In genomic region chr5:154191467-154192261, GRCh38 we compare ENCODE assay signal across 8 cellular contexts. TPM values are rescaled to one million over a fixed set of nuclear protein-coding genes. Genes with fewer than 3 reads are reported as not detected.
DNase-seq lines count a peak whose midpoint lies in the region; ATAC-seq and TF ChIP-seq lines count a peak whose summit lies in the region.

No MANE protein-coding gene starts in this region.

- no peak for DNase-seq in AG04449 (ENCODE audit: low read depth, low spot score)
- no peak for DNase-seq in astrocyte of the cerebellum (ENCODE audit: low read depth)
- no peak for DNase-seq in left lung
- no peak for DNase-seq in upper lobe of left lung
- DNase-seq in CD1c-positive myeloid dendritic cell (ENCODE audit: extremely low spot score), result no peak
- no peak for DNase-seq in HEK293T (ENCODE audit: extremely low spot score)

- CTCF ChIA-PET in AG04449 (lab: Yijun Ruan, JAX) (interaction anchor here (0.7 to 10.0 kb wide), 12 partner anchors 11 to 219 kb away, joined by 3 to 114 read pairs (median 3); no protein-coding TSS in a partner anchor), HEK293T (lab: Yijun Ruan, JAX) (interaction anchor here (1.4 to 2.8 kb wide), 2 partner anchors 19 to 213 kb away, joined by 3 to 14 read pairs; no protein-coding TSS in a partner anchor)

- TF ChIP-seq CTCF in AG04449 (IDR thresholded peaks at IDR 0.05; ENCODE audit: insufficient read depth, low read length, missing control alignments) (peak; percentile 25), astrocyte of the cerebellum (IDR thresholded peaks at IDR 0.05; ENCODE audit: low read depth, low read length, missing control alignments) (no peak), left lung (IDR thresholded peaks at IDR 0.05) (no peak), upper lobe of left lung (IDR thresholded peaks at IDR 0.05) (no peak)

- H3K27ac ChIP-seq in HUES6 (ENCODE audit: low read depth, low read length) (no peak overlapping the region), left lung (no peak overlapping the region), upper lobe of left lung (peak overlapping the region in 1 of 4 donors; percentile 88)

- H3K27me3 ChIP-seq in HUES6 (ENCODE audit: control insufficient read depth, insufficient read depth, low read length) (peaks cover 47% of the 10 kb centered on the region), left lung (peaks cover 0 to 11% of the 10 kb centered on the region in 2 donors), upper lobe of left lung (no peaks in the 10 kb centered on the region)

- H3K9me3 ChIP-seq in HUES6 (ENCODE audit: control insufficient read depth, insufficient read depth, low read depth, low read length) (no peaks in the 10 kb centered on the region), left lung (no peaks in the 10 kb centered on the region), upper lobe of left lung (no peaks in the 10 kb centered on the region)

- H3K36me3 ChIP-seq in HUES6 (ENCODE audit: control insufficient read depth, insufficient read depth, low read length), result no peaks in the 10 kb centered on the region
- H3K36me3 ChIP-seq in left lung, result no peaks in the 10 kb centered on the region
- peaks cover 0 to 7% (median 0%) of the 10 kb centered on the region in 4 donors for H3K36me3 ChIP-seq in upper lobe of left lung

- in situ Hi-C loops in astrocyte of the cerebellum (cut with HindIII; ENCODE audit: low sequenced_read_pairs), result no loop called here

- TF ChIP-seq POLR2A in upper lobe of left lung (IDR thresholded peaks at IDR 0.05), result no peak

- POLR2A ChIA-PET in AG04449 (lab: Yijun Ruan, JAX), result interaction anchor here (0.8 to 3.7 kb wide), 10 partner anchors 8 to 214 kb away, joined by 3 to 20 read pairs (median 6); no protein-coding TSS in a partner anchor
- POLR2A ChIA-PET in HEK293T (lab: Yijun Ruan, JAX), result interaction anchor here (1.6 to 2.3 kb wide), 2 partner anchors 102 to 153 kb away, joined by 4 to 8 read pairs; partner anchors contain the start of genes FAM114A2 and MFAP3

- intact Hi-C loops in left lung (cut with DNase I), result loop anchor here in 1 of 2 donors (10.0 kb wide), 1 partner anchor 217 kb away; no protein-coding TSS in a partner anchor

- TF ChIP-seq EP300 in upper lobe of left lung (IDR thresholded peaks at IDR 0.05), result no peak

- ATAC-seq in left lung (no peak), upper lobe of left lung (ENCODE audit: low FRiP score in 2 of 2) (no peak), HG03159 (IDR thresholded peaks at IDR 0.05; ENCODE audit: unreplicated experiment) (no peak)

- H3K9ac ChIP-seq in HUES6 (ENCODE audit: low read length), result no peak overlapping the region

- peak overlapping the region; percentile 84 for H3K4me3 ChIP-seq in AG04449 (ENCODE audit: low read depth, low read length)
- H3K4me3 ChIP-seq in HUES6 (ENCODE audit: low read depth, low read length), result peak overlapping the region; percentile 31; the same call in 1 of the 2 replicates
- H3K4me3 ChIP-seq in astrocyte of the cerebellum (ENCODE audit: low read depth, low read length), result peak overlapping the region; percentile 77
- peak overlapping the region; percentile 52 to 73 for H3K4me3 ChIP-seq in left lung
- H3K4me3 ChIP-seq in upper lobe of left lung, result peak overlapping the region in 3 of 4 donors; percentile 64 to 93 (median 76)

- H3K4me1 ChIP-seq in HUES6 (ENCODE audit: control insufficient read depth, insufficient read depth, low read length) (peaks cover 53% of the 10 kb centered on the region), left lung (peaks cover 21 to 33% of the 10 kb centered on the region in 2 donors), upper lobe of left lung (peaks cover 20 to 37% (median 23%) of the 10 kb centered on the region in 4 donors)

- WGBS in upper lobe of left lung, 2 donors, result 24 to 25% methylated on average over 10 of the region's 10 CpGs

TF ChIP-seq in HEK293T, 16 proteins besides CTCF, POLR2A, EP300 and RAD21:
- TF ChIP-seq SUZ12 (IDR thresholded peaks at IDR 0.05) (no peak), L3MBTL2 (conservative IDR thresholded peaks at IDR 0.05) (no peak), ARNT (IDR thresholded peaks at IDR 0.05) (no peak), BHLHE40 (IDR thresholded peaks at IDR 0.05; ENCODE audit: borderline replicate concordance) (no peak)

RNA-seq across cellular contexts. Expression of gene GALNT10, which starts 1.1 kb away (rescaled TPM):
- total RNA-seq in left lung (100 to 1,000 TPM in 1 of 2 donors, 10 to 100 TPM in 1; 65.3 to 117 TPM), upper lobe of left lung (100 to 1,000 TPM in 1 of 6 donors, 10 to 100 TPM in 5; 38.6 to 118 (median 66.4) TPM)

Comparison
In these comparisons a context has a peak if more than half of its experiments do, and no peak if none do; other contexts are left out.
1. H3K4me3 ChIP-seq: peak in every context shown above with its lines; median percentile 84 in AG04449; 77 in astrocyte of the cerebellum; 76 in upper lobe of left lung; 62 in left lung; 31 in HUES6.